1 cellular context compared by ENCODE assay signal in genomic region chr20:25222461-25223178, GRCh38.
TF ChIP-seq lines count a peak whose summit lies in the region.

No MANE protein-coding gene starts in this region.

TF ChIP-seq in SK-N-SH, 30 proteins besides CTCF, POLR2A, EP300 and RAD21 (continued from another document):
- no peak for TF ChIP-seq POLR2AphosphoS5 (IDR thresholded peaks at IDR 0.05; ENCODE audit: low read depth, low read length)
- TF ChIP-seq USF2 (IDR thresholded peaks at IDR 0.05; ENCODE audit: borderline replicate concordance, low read depth, low read length) = no peak
- no peak for TF ChIP-seq FOSL2 (IDR thresholded peaks at IDR 0.05; ENCODE audit: borderline replicate concordance, low read depth)
- no peak for TF ChIP-seq RXRA (IDR thresholded peaks at IDR 0.05; ENCODE audit: borderline replicate concordance, low read depth)
- TF ChIP-seq TEAD4 (IDR thresholded peaks at IDR 0.05; ENCODE audit: borderline replicate concordance, insufficient read depth) = no peak
- no peak for TF ChIP-seq MXI1 (IDR thresholded peaks at IDR 0.05; ENCODE audit: low read depth, low read length)
- TF ChIP-seq MEF2A (IDR thresholded peaks at IDR 0.05; ENCODE audit: borderline replicate concordance, low read depth) = no peak
- TF ChIP-seq RCOR1 (IDR thresholded peaks at IDR 0.05; ENCODE audit: low read length) = no peak
- no peak for TF ChIP-seq JUND (IDR thresholded peaks at IDR 0.05)
- TF ChIP-seq PBX3 (IDR thresholded peaks at IDR 0.05) = no peak
- TF ChIP-seq NRF1 (IDR thresholded peaks at IDR 0.05; ENCODE audit: low read depth, low read length) = no peak
TF ChIP-seq in SK-N-SH: peak in this region for 0.
